Comparison of ENCODE assay signal across 16 cellular contexts in the genomic region with DNA sequence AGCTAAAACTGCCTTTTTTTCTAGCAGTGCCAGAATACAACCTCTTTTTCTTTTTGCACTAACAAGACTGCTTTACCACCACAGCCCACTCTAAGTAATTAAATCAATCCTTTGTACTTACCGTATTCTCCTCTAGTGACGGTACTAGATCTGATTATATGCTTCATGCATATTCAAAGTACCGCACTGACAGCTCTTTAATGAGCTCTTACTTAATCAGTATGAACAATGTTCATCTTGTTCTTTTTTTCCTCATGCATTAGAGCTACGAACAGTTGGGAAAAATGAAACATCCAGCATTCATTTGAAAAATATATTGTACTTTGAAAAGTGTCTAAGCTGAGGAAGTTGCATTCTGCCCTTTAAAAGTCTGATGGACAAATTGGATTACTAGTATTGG. TPM values are rescaled to one million over a fixed set of nuclear protein-coding genes. Genes with fewer than 3 reads are reported as not detected.
DNase-seq lines count a peak whose midpoint lies in the region; ATAC-seq, FAIRE-seq and TF ChIP-seq lines count a peak whose summit lies in the region.
"Had no signal": no experiment of that assay in that cellular context is flagged by ENCODE, and none has a peak within 500 bp of the region (broad histone marks: within the 10 kb centered on the region; RNA-seq: fewer than 3 reads in every experiment).

No MANE protein-coding gene starts in this region.

- H3K36me3 Mint-ChIP-seq in endothelial cell (ENCODE audit: low read depth, unreplicated experiment): no peaks in the 10 kb centered on the region

- H3K36me3 ChIP-seq in HUES48 (ENCODE audit: control insufficient read depth, insufficient read depth, low read length): no peaks in the 10 kb centered on the region
- peaks cover 0 to 25% of the 10 kb centered on the region in 2 donors for H3K36me3 ChIP-seq in gastroesophageal sphincter
- H3K36me3 ChIP-seq: HAP-1 had no signal

- H3K4me1 ChIP-seq in A549: peaks cover 9% of the 10 kb centered on the region; the same call in 2 of the 3 replicates
- peaks cover 18% of the 10 kb centered on the region for H3K4me1 ChIP-seq in HUES48 (ENCODE audit: control insufficient read depth, insufficient read depth, low read length)
- H3K4me1 ChIP-seq in gastroesophageal sphincter: no peaks in the 10 kb centered on the region

- TF ChIP-seq CTCF in A549 (IDR thresholded peaks at IDR 0.05) (no peak), endothelial cell (IDR thresholded peaks at IDR 0.05; ENCODE audit: unreplicated experiment) (no peak), gastroesophageal sphincter (IDR thresholded peaks at IDR 0.05) (no peak)

- H3K9me3 Mint-ChIP-seq in endothelial cell (ENCODE audit: unreplicated experiment): no peaks in the 10 kb centered on the region
- H3K9me3 Mint-ChIP-seq: CD8-positive, alpha-beta memory T cell had no signal

- H3K4me2 ChIP-seq in A549: no peak overlapping the region
- H3K4me2 ChIP-seq: KMS-11 had no signal

- H3K4me3 Mint-ChIP-seq in endothelial cell (ENCODE audit: unreplicated experiment): no peak overlapping the region
- H3K4me3 Mint-ChIP-seq: CD8-positive, alpha-beta memory T cell had no signal

- peaks cover 3% of the 10 kb centered on the region for H3K4me1 Mint-ChIP-seq in endothelial cell (ENCODE audit: unreplicated experiment)
- H3K4me1 Mint-ChIP-seq: CD8-positive, alpha-beta memory T cell had no signal

- H3K4me3 ChIP-seq in A549 (no peak overlapping the region), HUES48 (ENCODE audit: low read depth, low read length) (no peak overlapping the region), gastroesophageal sphincter (no peak overlapping the region)
- H3K4me3 ChIP-seq: HAP-1 had no signal

- H3K9me3 ChIP-seq in A549 (no peaks in the 10 kb centered on the region), HUES48 (ENCODE audit: control insufficient read depth, insufficient read depth, low read length) (no peaks in the 10 kb centered on the region), gastroesophageal sphincter (no peaks in the 10 kb centered on the region)
- H3K9me3 ChIP-seq: HAP-1 had no signal

- ATAC-seq in A549 (no peak), gastroesophageal sphincter (no peak), GM18498 (IDR thresholded peaks at IDR 0.05; ENCODE audit: unreplicated experiment) (no peak)

- whole genome bisulfite sequencing in A549 (ENCODE audit: missing lambda C conversion rate): 95% methylated on average over 4 of the region's 4 CpGs
- WGBS in gastroesophageal sphincter (ENCODE audit: low coverage in 1 of 2), 2 donors: 79 to 83% methylated on average over 4 of the region's 4 CpGs

- no peak for DNase-seq in A549 (ENCODE audit: low read depth in 1 of 2, low spot score in 1 of 2)
- peak; percentile 11 for DNase-seq in SK-N-DZ (ENCODE audit: low spot score)
- DNase-seq in endothelial cell (ENCODE audit: low spot score): no peak
- no peak for DNase-seq in NCI-H1436 (lab: John Stamatoyannopoulos, UW)
- no peak for DNase-seq in SIG-M5 treated with dmso at 0.1 percent for 504 hours (lab: John Stamatoyannopoulos, UW; ENCODE audit: unreplicated experiment)
- DNase-seq: C1 segment of cervical spinal cord; CD8-positive, alpha-beta memory T cell; MV-4-11; NCI-H187; NCI-H2107; SHP77 treated with DMSO at 0.1 percent for 48 hours had no signal

- H3K27ac Mint-ChIP-seq in endothelial cell (ENCODE audit: unreplicated experiment): peak overlapping the region; percentile 30
- H3K27ac Mint-ChIP-seq: CD8-positive, alpha-beta memory T cell had no signal

- POLR2A ChIA-PET in A549 (lab: Yijun Ruan, JAX): no interaction called here

- TF ChIP-seq POLR2A in A549 (IDR thresholded peaks at IDR 0.05; ENCODE audit: low read length) (no peak), gastroesophageal sphincter (IDR thresholded peaks at IDR 0.05) (no peak)

- H3K27me3 ChIP-seq in HUES48 (ENCODE audit: control insufficient read depth, insufficient read depth, low read length) (no peaks in the 10 kb centered on the region), gastroesophageal sphincter (no peaks in the 10 kb centered on the region)

- no peaks in the 10 kb centered on the region for H3K27me3 Mint-ChIP-seq in endothelial cell (ENCODE audit: unreplicated experiment)

- CTCF ChIA-PET in A549 (lab: Yijun Ruan, JAX): interaction anchor here (1.0 kb wide), 1 partner anchor 12 kb away, joined by 3 read pairs; no protein-coding TSS in a partner anchor

- FAIRE-seq in A549 (lab: Jason Lieb, UNC): peak; percentile 51

- no peak for TF ChIP-seq EP300 in A549 (IDR thresholded peaks at IDR 0.05)
- no peak for TF ChIP-seq EP300 in gastroesophageal sphincter (IDR thresholded peaks at IDR 0.05)

- no peak overlapping the region for H3K9ac ChIP-seq in HUES48 (ENCODE audit: low read depth, low read length)
- H3K9ac ChIP-seq: KMS-11 had no signal

- H3K27ac ChIP-seq in A549 (no peak overlapping the region), HUES48 (ENCODE audit: low read depth, low read length) (peak overlapping the region; percentile 17), gastroesophageal sphincter (no peak overlapping the region)
- H3K27ac ChIP-seq: KMS-11 had no signal

- TF ChIP-seq RAD21 in A549 (conservative IDR thresholded peaks at IDR 0.05 in 1 of 2, IDR thresholded peaks at IDR 0.05 in 1 of 2): no peak

TF ChIP-seq in A549, 52 proteins besides CTCF, POLR2A, EP300 and RAD21 (continues in another document):
- TF ChIP-seq ZSCAN20 (CRISPR knock-in tag; IDR thresholded peaks at IDR 0.05): no peak
- no peak for TF ChIP-seq RARB (CRISPR knock-in tag; IDR thresholded peaks at IDR 0.05)
- TF ChIP-seq, protein P1, sequence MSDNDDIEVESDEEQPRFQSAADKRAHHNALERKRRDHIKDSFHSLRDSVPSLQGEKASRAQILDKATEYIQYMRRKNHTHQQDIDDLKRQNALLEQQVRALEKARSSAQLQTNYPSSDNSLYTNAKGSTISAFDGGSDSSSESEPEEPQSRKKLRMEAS (IDR thresholded peaks at IDR 0.05): no peak
- TF ChIP-seq BHLHE40 (IDR thresholded peaks at IDR 0.05; ENCODE audit: low read depth, low read length): no peak
- TF ChIP-seq, protein P2, sequence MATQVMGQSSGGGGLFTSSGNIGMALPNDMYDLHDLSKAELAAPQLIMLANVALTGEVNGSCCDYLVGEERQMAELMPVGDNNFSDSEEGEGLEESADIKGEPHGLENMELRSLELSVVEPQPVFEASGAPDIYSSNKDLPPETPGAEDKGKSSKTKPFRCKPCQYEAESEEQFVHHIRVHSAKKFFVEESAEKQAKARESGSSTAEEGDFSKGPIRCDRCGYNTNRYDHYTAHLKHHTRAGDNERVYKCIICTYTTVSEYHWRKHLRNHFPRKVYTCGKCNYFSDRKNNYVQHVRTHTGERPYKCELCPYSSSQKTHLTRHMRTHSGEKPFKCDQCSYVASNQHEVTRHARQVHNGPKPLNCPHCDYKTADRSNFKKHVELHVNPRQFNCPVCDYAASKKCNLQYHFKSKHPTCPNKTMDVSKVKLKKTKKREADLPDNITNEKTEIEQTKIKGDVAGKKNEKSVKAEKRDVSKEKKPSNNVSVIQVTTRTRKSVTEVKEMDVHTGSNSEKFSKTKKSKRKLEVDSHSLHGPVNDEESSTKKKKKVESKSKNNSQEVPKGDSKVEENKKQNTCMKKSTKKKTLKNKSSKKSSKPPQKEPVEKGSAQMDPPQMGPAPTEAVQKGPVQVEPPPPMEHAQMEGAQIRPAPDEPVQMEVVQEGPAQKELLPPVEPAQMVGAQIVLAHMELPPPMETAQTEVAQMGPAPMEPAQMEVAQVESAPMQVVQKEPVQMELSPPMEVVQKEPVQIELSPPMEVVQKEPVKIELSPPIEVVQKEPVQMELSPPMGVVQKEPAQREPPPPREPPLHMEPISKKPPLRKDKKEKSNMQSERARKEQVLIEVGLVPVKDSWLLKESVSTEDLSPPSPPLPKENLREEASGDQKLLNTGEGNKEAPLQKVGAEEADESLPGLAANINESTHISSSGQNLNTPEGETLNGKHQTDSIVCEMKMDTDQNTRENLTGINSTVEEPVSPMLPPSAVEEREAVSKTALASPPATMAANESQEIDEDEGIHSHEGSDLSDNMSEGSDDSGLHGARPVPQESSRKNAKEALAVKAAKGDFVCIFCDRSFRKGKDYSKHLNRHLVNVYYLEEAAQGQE (IDR thresholded peaks at IDR 0.05): no peak
- TF ChIP-seq, protein P3, sequence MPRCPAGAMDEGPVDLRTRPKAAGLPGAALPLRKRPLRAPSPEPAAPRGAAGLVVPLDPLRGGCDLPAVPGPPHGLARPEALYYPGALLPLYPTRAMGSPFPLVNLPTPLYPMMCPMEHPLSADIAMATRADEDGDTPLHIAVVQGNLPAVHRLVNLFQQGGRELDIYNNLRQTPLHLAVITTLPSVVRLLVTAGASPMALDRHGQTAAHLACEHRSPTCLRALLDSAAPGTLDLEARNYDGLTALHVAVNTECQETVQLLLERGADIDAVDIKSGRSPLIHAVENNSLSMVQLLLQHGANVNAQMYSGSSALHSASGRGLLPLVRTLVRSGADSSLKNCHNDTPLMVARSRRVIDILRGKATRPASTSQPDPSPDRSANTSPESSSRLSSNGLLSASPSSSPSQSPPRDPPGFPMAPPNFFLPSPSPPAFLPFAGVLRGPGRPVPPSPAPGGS (IDR thresholded peaks at IDR 0.05): no peak
- no peak for TF ChIP-seq GATA3 (IDR thresholded peaks at IDR 0.05; ENCODE audit: borderline replicate concordance)
- no peak for TF ChIP-seq PHF8 (IDR thresholded peaks at IDR 0.05; ENCODE audit: borderline replicate concordance, low read depth)
- no peak for TF ChIP-seq FOXS1 (CRISPR knock-in tag; IDR thresholded peaks at IDR 0.05)

RNA-seq across cellular contexts. Expression of a gene that starts 16.1 kb away (rescaled TPM):
- polyA plus RNA-seq in A549 (2011; rRNA removed) (0.26 and 0.45 TPM in 2 replicates), A549 (2017; fragmentation: RNase III; extraction: RNeasy Plus Mini Kit Qiagen cat#74134 plus additional on column Dnase treatment) (1.9 to 2.5 TPM (median 2.0 TPM) in 3 replicates)
- 0.83 TPM in 2 replicates for polyA plus RNA-seq in A549 (2012; cell fraction: cytosol; rRNA removed)
- 1.7 and 2.6 TPM in 2 replicates for polyA plus RNA-seq in A549 (2012; cell fraction: nucleus; rRNA removed)
- 0.83 and 0.87 TPM in 2 replicates for polyA minus RNA-seq in A549 (2011; rRNA and poly(A)+ RNA removed)
- 0.07 TPM in 1 of 2 replicates, not detected in the other for polyA plus RNA-seq in SK-N-DZ (2014; cell fraction: cytosol; rRNA removed)
- polyA plus RNA-seq in SK-N-DZ (2014; cell fraction: nucleus; rRNA removed): 0.82 and 1.5 TPM in 2 replicates
- total RNA-seq in endothelial cell (ENCODE audit: unreplicated experiment) (0.33 TPM), gastroesophageal sphincter (under 1 TPM in 1 of 4 donors, not detected in 3; 0.62 TPM)
- total RNA-seq: CD8-positive, alpha-beta memory T cell had no signal
- polyA plus RNA-seq: CD8-positive, alpha-beta memory T cell had no signal
